Comparison of ENCODE assay signal across 8 cellular contexts in the genomic region with DNA sequence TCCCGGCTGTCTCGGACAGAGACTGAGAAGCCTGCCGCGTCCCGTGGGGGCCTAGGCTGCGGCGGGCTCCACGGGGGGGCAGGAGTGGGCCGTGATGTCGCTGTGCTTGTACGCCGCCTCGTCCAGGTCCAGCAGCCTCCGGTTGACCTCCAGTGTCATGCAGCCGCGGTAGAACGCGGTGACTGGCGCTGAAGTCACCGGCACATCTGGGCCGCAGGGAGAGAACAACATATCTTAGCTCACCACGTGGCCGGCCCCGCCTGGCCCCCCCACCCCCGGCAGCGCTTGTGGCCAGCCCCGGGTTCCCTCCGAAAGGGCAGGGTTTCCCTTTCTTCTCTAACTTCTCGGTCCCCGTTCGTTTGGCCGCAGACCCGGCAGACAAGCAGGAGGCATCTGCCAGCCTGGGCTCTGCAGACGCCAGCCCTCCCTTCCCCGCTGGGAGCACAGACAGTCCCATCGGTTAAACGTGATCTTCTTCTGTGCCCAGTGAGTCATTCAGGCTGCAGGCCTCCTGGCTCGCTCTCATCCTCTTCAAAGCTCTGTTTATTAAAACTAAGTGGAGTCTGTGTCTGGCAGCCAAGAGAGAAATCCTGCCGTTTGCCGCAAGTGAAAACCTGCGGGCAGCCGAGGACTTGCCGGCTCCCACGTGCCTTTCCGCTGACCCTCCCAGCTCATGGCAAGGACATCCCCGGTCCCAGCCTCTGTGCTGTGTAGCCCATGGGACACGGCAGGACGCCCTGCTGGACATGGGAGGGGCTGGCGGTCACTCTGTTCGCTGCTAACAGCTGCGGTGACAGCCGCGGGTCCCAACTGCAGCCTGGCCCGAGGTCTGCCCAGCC. TPM values are rescaled to one million over a fixed set of nuclear protein-coding genes. Genes with fewer than 3 reads are reported as not detected.
A peak's percentile ranks its signal among the peaks of the same experiment; 100 is the strongest.
DNase-seq lines count a peak whose midpoint lies in the region; ATAC-seq, FAIRE-seq and TF ChIP-seq lines count a peak whose summit lies in the region.

No MANE protein-coding gene starts in this region.

- no peak for FAIRE-seq in A549 (lab: Jason Lieb, UNC)

- 12% methylated on average over 16 of the region's 54 CpGs for WGBS in A549 (ENCODE audit: missing lambda C conversion rate)

- TF ChIP-seq CTCF in A549 (IDR thresholded peaks at IDR 0.05), result no peak; the same call in 1 of the 3 replicates

- POLR2A ChIA-PET in A549 (lab: Yijun Ruan, JAX), result interaction anchor here (2.8 kb wide), 1 partner anchor 16 kb away, joined by 10 read pairs; no protein-coding TSS in a partner anchor

- peak overlapping the region; percentile 76 to 92 for H3K27ac ChIP-seq in A549
- H3K27ac ChIP-seq in substantia nigra (ENCODE audit: low read depth, low read length, poor library complexity, severe bottlenecking), result peak overlapping the region; percentile 75

- CTCF ChIA-PET in A549 (lab: Yijun Ruan, JAX), result interaction anchor here (0.6 to 1.3 kb wide), 2 partner anchors 33 to 405 kb away, joined by 3 read pairs; no protein-coding TSS in a partner anchor

- TF ChIP-seq EP300 in A549 (IDR thresholded peaks at IDR 0.05), result no peak

- H3K9me3 ChIP-seq in A549, result no peaks in the 10 kb centered on the region

- peaks cover 30% of the 10 kb centered on the region for H3K4me1 ChIP-seq in A549

- no peak for TF ChIP-seq POLR2A in A549 (IDR thresholded peaks at IDR 0.05; ENCODE audit: low read length)

- H3K4me3 ChIP-seq in A549, result no peak overlapping the region

- ATAC-seq in A549 (peak; percentile 71 to 85), HG02571 (IDR thresholded peaks at IDR 0.05; ENCODE audit: unreplicated experiment) (no peak)

- H3K4me2 ChIP-seq in A549, result peak overlapping the region; percentile 63

- DNase-seq in A549 (ENCODE audit: low read depth in 1 of 2, low spot score in 1 of 2) (peak; percentile 40 to 69), NCI-H1694 (lab: John Stamatoyannopoulos, UW) (peak; percentile 91), brain pericyte (ENCODE audit: low read depth, low spot score) (peak; percentile 89), islet precursor cell (peak; percentile 93), substantia nigra (lab: John Stamatoyannopoulos, UW) (peak; percentile 22 to 92 (median 76)), NOMO-1 (lab: John Stamatoyannopoulos, UW; ENCODE audit: unreplicated experiment in 2 of 2) (no peak)
- no peak for DNase-seq in stimulated activated CD4-positive, alpha-beta T cell treated with anti-CD3 and anti-CD28 coated beads, Interleukin-12 subunit alpha, Interleukin-12 subunit beta, amount 100 ng/mL, for 4 hours

- TF ChIP-seq RAD21 in A549 (conservative IDR thresholded peaks at IDR 0.05 in 1 of 2, IDR thresholded peaks at IDR 0.05 in 1 of 2), result peak; percentile 24 to 40; a peak in 3 of 5 replicates

TF ChIP-seq in A549, 52 proteins besides CTCF, POLR2A, EP300 and RAD21:
- TF ChIP-seq JUN (IDR thresholded peaks at IDR 0.05) (peak in 1 of 2 experiments; percentile 54; a peak in 2 of 5 replicates), SMC3 (IDR thresholded peaks at IDR 0.05) (peak; percentile 36; the same call in 2 of the 3 replicates), CBX2 (IDR thresholded peaks at IDR 0.05; ENCODE audit: borderline replicate concordance, low read depth) (no peak), MAFK (IDR thresholded peaks at IDR 0.05; ENCODE audit: partially characterized antibody) (no peak), JUNB (IDR thresholded peaks at IDR 0.05) (peak; percentile 15; the same call in 1 of the 2 replicates), FOSL2 (IDR thresholded peaks at IDR 0.05) (no peak), FOSL2 (CRISPR knock-in tag; IDR thresholded peaks at IDR 0.05) (peak; percentile 58), KDM1A (IDR thresholded peaks at IDR 0.05; ENCODE audit: low read depth) (no peak)
- TF ChIP-seq, protein P1, sequence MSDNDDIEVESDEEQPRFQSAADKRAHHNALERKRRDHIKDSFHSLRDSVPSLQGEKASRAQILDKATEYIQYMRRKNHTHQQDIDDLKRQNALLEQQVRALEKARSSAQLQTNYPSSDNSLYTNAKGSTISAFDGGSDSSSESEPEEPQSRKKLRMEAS (IDR thresholded peaks at IDR 0.05), result peak; percentile 83
- TF ChIP-seq, protein P2, sequence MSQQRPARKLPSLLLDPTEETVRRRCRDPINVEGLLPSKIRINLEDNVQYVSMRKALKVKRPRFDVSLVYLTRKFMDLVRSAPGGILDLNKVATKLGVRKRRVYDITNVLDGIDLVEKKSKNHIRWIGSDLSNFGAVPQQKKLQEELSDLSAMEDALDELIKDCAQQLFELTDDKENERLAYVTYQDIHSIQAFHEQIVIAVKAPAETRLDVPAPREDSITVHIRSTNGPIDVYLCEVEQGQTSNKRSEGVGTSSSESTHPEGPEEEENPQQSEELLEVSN (IDR thresholded peaks at IDR 0.05; ENCODE audit: borderline replicate concordance, low read depth), result peak; percentile 47; the same call in 1 of the 2 replicates
TF ChIP-seq in A549: peak in this region for 6.

RNA-seq across cellular contexts. Expression of a gene that starts 42.8 kb away (rescaled TPM):
- polyA plus RNA-seq in A549 (2011; rRNA removed), result 3.5 and 4.3 TPM in 2 replicates
- polyA plus RNA-seq in A549 (2012; cell fraction: cytosol; rRNA removed), result 8.8 and 12.2 TPM in 2 replicates
- polyA plus RNA-seq in A549 (2012; cell fraction: nucleus; rRNA removed), result 24.3 and 27.0 TPM in 2 replicates
- polyA plus RNA-seq in A549 (2017; fragmentation: RNase III; extraction: RNeasy Plus Mini Kit Qiagen cat#74134 plus additional on column Dnase treatment), result 4.8 to 6.5 TPM (median 5.7 TPM) in 3 replicates
- 1.7 and 2.0 TPM in 2 replicates for polyA minus RNA-seq in A549 (2011; rRNA and poly(A)+ RNA removed)

Comparison
In these comparisons a context has a peak if more than half of its experiments do, and no peak if none do; other contexts are left out.
1. DNase-seq: peak in A549 (2 of 2), NCI-H1694 (single experiment), brain pericyte (single experiment), islet precursor cell (single experiment) and substantia nigra (49 of 49); none in stimulated activated CD4-positive, alpha-beta T cell treated with anti-CD3 and anti-CD28 coated beads, Interleukin-12 subunit alpha, Interleukin-12 subunit beta, amount 100 ng/mL, for 4 hours (single experiment) and NOMO-1 (0 of 2).